ENCODE assay signal across 26 cellular contexts in genomic region chr6:43743682-43744381, GRCh38. TPM values are rescaled to one million over a fixed set of nuclear protein-coding genes. Genes with fewer than 3 reads are reported as not detected.
DNase-seq lines count a peak whose midpoint lies in the region; ATAC-seq, FAIRE-seq and TF ChIP-seq lines count a peak whose summit lies in the region.
"Had no signal": no experiment of that assay in that cellular context is flagged by ENCODE, and none has a peak within 500 bp of the region (broad histone marks: within the 10 kb centered on the region; RNA-seq: fewer than 3 reads in every experiment).

No MANE protein-coding gene starts in this region.

- TF ChIP-seq CTCF in K562 (IDR thresholded peaks at IDR 0.05 in 2 of 3, conservative IDR thresholded peaks at IDR 0.05 in 1 of 3; ENCODE audit: insufficient read depth in 2 of 3, low read depth in 1 of 3, low read length in 3 of 3) (no peak), spleen (IDR thresholded peaks at IDR 0.05 in 8 of 11, conservative IDR thresholded peaks at IDR 0.05 in 3 of 11) (no peak)

- no peaks in the 10 kb centered on the region for H3K9me3 ChIP-seq in K562 (replicated peaks; ENCODE audit: control insufficient read depth, insufficient read depth, low read depth, low read length)
- no peaks in the 10 kb centered on the region for H3K9me3 ChIP-seq in spleen
- H3K9me3 ChIP-seq: MG63 had no signal

- CTCF ChIA-PET in K562 (lab: Yijun Ruan, JAX; ENCODE audit: low intra/inter-chr PET ratio) = no interaction called here

- no peaks in the 10 kb centered on the region for H3K79me2 ChIP-seq in K562 (ENCODE audit: control insufficient read depth, insufficient read depth, low read length)

- no peaks in the 10 kb centered on the region for H4K20me1 ChIP-seq in K562 (replicated peaks; ENCODE audit: control insufficient read depth, insufficient read depth, low read length)

- 52% methylated on average over 5 of the region's 5 CpGs for WGBS in K562 (ENCODE audit: insufficient coverage, low coverage, missing lambda C conversion rate)
- 67 to 84% (median 81%) methylated on average over 4 to 5 of the region's 5 CpGs for WGBS in spleen, 5 donors

- H3K9ac ChIP-seq in K562 (ENCODE audit: insufficient read depth in 1 of 2, low read depth in 2 of 2, low read length in 2 of 2) = peak overlapping the region in 1 of 2 experiments; percentile 68; a peak in 1 of 4 replicates

- in situ Hi-C loops in K562 (cut with MboI) = no loop called here

- H3K36me3 ChIP-seq in K562 (ENCODE audit: control insufficient read depth, insufficient read depth, low read length) = no peaks in the 10 kb centered on the region
- no peaks in the 10 kb centered on the region for H3K36me3 ChIP-seq in spleen
- H3K36me3 ChIP-seq: MG63 had no signal

- POLR2A ChIA-PET in K562 (lab: Yijun Ruan, JAX) = interaction anchor here (0.5 to 2.7 kb wide), 12 partner anchors 9 to 569 kb away, joined by 3 to 9 read pairs (median 4); partner anchors contain the start of genes AARS2 and GTPBP2

- DNase-seq in activated effector memory CD4-positive, alpha-beta T cell treated with anti-CD3 and anti-CD28 coated beads, Interleukin-2, amount 50 U/mL, for 16 hours = peak; percentile 22
- no peak for DNase-seq in activated effector memory CD4-positive, alpha-beta T cell treated with Interleukin-2 at 50 U/mL for 16 hours
- DNase-seq in K562 (ENCODE audit: extremely low read depth in 1 of 4, low spot score in 3 of 4) = no peak
- peak; percentile 42 for DNase-seq in islet precursor cell
- DNase-seq in spleen = peak; percentile 42
- no peak for DNase-seq in AML-193 (lab: John Stamatoyannopoulos, UW)
- no peak for DNase-seq in kidney glomerular epithelial cell (lab: John Stamatoyannopoulos, UW)
- no peak for DNase-seq in mucosa of gallbladder (ENCODE audit: low spot score)
- DNase-seq: activated CD4-positive, CD25-positive, alpha-beta regulatory T cell treated with anti-CD3 and anti-CD28 coated beads, Interleukin-2, amount 50 U/mL, for 72 hours; activated naive CD8-positive, alpha-beta T cell treated with anti-CD3 and anti-CD28 coated beads for 36 hours; activated T-cell treated with anti-CD3 and anti-CD28 coated beads, Interleukin-2, amount 50 U/mL, for 72 hours; effector CD8-positive, alpha-beta T cell; erythroblast; foreskin fibroblast; HFFc6; KBM-7; MG63; natural killer cell; NCI-H2081; NCI-H446; SHP77; stimulated activated CD8-positive, alpha-beta memory T cell treated with anti-CD3 and anti-CD28 coated beads, Interleukin-4, amount 100 ng/mL, for 48 hours; substantia nigra had no signal

- H3K4me3 ChIP-seq in K562 (no peak overlapping the region), spleen (no peak overlapping the region)
- H3K4me3 ChIP-seq: MG63 had no signal

- H3K4me2 ChIP-seq in K562 (ENCODE audit: insufficient read depth, low read length) = no peak overlapping the region

- peaks cover 6% of the 10 kb centered on the region for H3K9me1 ChIP-seq in K562 (ENCODE audit: control insufficient read depth, insufficient read depth, low read length)

- TF ChIP-seq POLR2A in K562 (conservative IDR thresholded peaks at IDR 0.05) = no peak
- TF ChIP-seq POLR2A in spleen (IDR thresholded peaks at IDR 0.05) = no peak

- H2AFZ ChIP-seq in K562 (ENCODE audit: low read depth, low read length) = peak overlapping the region; percentile 61

- H3K27ac ChIP-seq in K562 (ENCODE audit: extremely low read depth, low read depth, low read length) (no peak overlapping the region), spleen (peak overlapping the region in 6 of 8 donors; percentile 51 to 70 (median 64))

- no TSS peak for BruUV-seq in K562 (replicated peaks; lab: Mats Ljungman, UMichigan)

- H3K4me1 ChIP-seq in K562 (replicated peaks in 1 of 2; ENCODE audit: control insufficient read depth in 2 of 2, insufficient read depth in 2 of 2, low read length in 2 of 2) = peaks cover 20% of the 10 kb centered on the region in 2 experiments; a peak in 4 of 5 replicates
- H3K4me1 ChIP-seq in spleen = peaks cover 0 to 10% (median 3%) of the 10 kb centered on the region in 6 donors

- no peak for ATAC-seq in K562
- ATAC-seq: activated T-cell treated with anti-CD3 and anti-CD28 coated beads, Interleukin-2, amount 50 U/mL, for 72 hours; left lobe of liver; natural killer cell had no signal

- intact Hi-C loops in K562 (cut with micrococcal nuclease) = no loop called here
- intact Hi-C loops in spleen (cut with DNase I; ENCODE audit: low total_unique reads) = no loop called here

- TF ChIP-seq EP300 in K562 (IDR thresholded peaks at IDR 0.05; ENCODE audit: low read length) = no peak

- no peak for TF ChIP-seq RAD21 in K562 (CRISPR knock-in tag; conservative IDR thresholded peaks at IDR 0.05 in 1 of 2, IDR thresholded peaks at IDR 0.05 in 1 of 2)

- no peak for FAIRE-seq in K562 (lab: Jason Lieb, UNC)
- FAIRE-seq: G401.6, GM19239 had no signal

- H3K27me3 ChIP-seq in K562 (ENCODE audit: control insufficient read depth in 2 of 2, insufficient read depth in 2 of 2, low read length in 2 of 2) = no peaks in the 10 kb centered on the region; a peak in 1 of 5 replicates
- peaks cover 0 to 5% (median 0%) of the 10 kb centered on the region in 7 donors for H3K27me3 ChIP-seq in spleen (replicated peaks in 1 of 7)
- H3K27me3 ChIP-seq: MG63 had no signal

TF ChIP-seq in K562, 482 proteins besides CTCF, POLR2A, EP300 and RAD21:
- TF ChIP-seq BHLHE40 (IDR thresholded peaks at IDR 0.05; ENCODE audit: low read length) (no peak), HIVEP1 (CRISPR knock-in tag; IDR thresholded peaks at IDR 0.05) (no peak), MAZ (CRISPR knock-in tag; conservative IDR thresholded peaks at IDR 0.05 in 1 of 2, IDR thresholded peaks at IDR 0.05 in 1 of 2) (no peak), NCOA1 (IDR thresholded peaks at IDR 0.05; ENCODE audit: low read depth) (no peak), ARNT (IDR thresholded peaks at IDR 0.05) (no peak), MAFG (tag; conservative IDR thresholded peaks at IDR 0.05) (no peak), ERF (CRISPR knock-in tag; IDR thresholded peaks at IDR 0.05) (no peak), FOXA3 (CRISPR knock-in tag; conservative IDR thresholded peaks at IDR 0.05 in 1 of 2, IDR thresholded peaks at IDR 0.05 in 1 of 2) (peak in 1 of 2 experiments; percentile 23; a peak in 1 of 4 replicates), ESRRA (IDR thresholded peaks at IDR 0.05; ENCODE audit: borderline replicate concordance, low read depth) (peak; percentile 68)
- TF ChIP-seq, protein P1, sequence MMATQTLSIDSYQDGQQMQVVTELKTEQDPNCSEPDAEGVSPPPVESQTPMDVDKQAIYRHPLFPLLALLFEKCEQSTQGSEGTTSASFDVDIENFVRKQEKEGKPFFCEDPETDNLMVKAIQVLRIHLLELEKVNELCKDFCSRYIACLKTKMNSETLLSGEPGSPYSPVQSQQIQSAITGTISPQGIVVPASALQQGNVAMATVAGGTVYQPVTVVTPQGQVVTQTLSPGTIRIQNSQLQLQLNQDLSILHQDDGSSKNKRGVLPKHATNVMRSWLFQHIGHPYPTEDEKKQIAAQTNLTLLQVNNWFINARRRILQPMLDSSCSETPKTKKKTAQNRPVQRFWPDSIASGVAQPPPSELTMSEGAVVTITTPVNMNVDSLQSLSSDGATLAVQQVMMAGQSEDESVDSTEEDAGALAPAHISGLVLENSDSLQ (IDR thresholded peaks at IDR 0.05) = peak; percentile 68

RNA-seq across cellular contexts. Expression of gene VEGFA, which starts 26.2 kb away (rescaled TPM):
- 511 and 945 TPM in 2 replicates for total RNA-seq in K562 (2011; cell fraction: chromatin; rRNA removed; ENCODE audit: low replicate concordance)
- 536 and 553 TPM in 2 replicates for total RNA-seq in K562 (2011; cell fraction: nucleolus; rRNA removed)
- 559 and 592 TPM in 2 replicates for total RNA-seq in K562 (2011; cell fraction: nucleoplasm; rRNA removed)
- total RNA-seq in K562 (2014; rRNA removed) (124 and 144 TPM in 2 replicates), K562 (2014; rRNA removed; fragmentation: Illumina TruSeq; extraction: Trizol) (66.5 and 70.7 TPM in 2 replicates), K562 (2015; rRNA removed; fragmentation: Illumina TruSeq; extraction: Trizol) (25.8 and 27.0 TPM in 2 replicates), K562 (2021) (131 and 159 TPM in 2 replicates), spleen (100 to 1,000 TPM; 112 to 486 (median 203) TPM), mucosa of gallbladder (420 TPM)
- polyA plus RNA-seq in K562 (2011; rRNA removed) (271 and 467 TPM in 2 replicates), K562 (2014; fragmentation: Illumina TruSeq; extraction: Trizol) (134 and 172 TPM in 2 replicates), K562 (2014; fragmentation: Nextera tagmentation; extraction: Ambion mirVana) (10 to 100 TPM; 14.0 to 16.0 TPM), K562 (2014; rRNA removed) (179 and 182 TPM in 2 replicates), spleen (10 to 100 TPM; 31.0 to 56.6 (median 36.0) TPM)
- polyA plus RNA-seq in K562 (2011; cell fraction: cytosol; rRNA removed) = 222 and 346 TPM in 2 replicates
- polyA plus RNA-seq in K562 (2011; cell fraction: nucleus; rRNA removed) = 1,880 and 1,961 TPM in 2 replicates
- polyA plus RNA-seq in K562 (2012) = 112 and 555 TPM in 2 replicates
- polyA minus RNA-seq in K562 (2011; rRNA and poly(A)+ RNA removed) = 359 and 374 TPM in 2 replicates
- polyA minus RNA-seq in K562 (2011; cell fraction: cytosol; rRNA and poly(A)+ RNA removed) = 79.8 and 123 TPM in 2 replicates
- polyA minus RNA-seq in K562 (2011; cell fraction: nucleus; rRNA and poly(A)+ RNA removed) = 310 and 397 TPM in 2 replicates

RNA-seq across cellular contexts. Expression of gene MRPS18A, which starts 56.2 kb away (rescaled TPM):
- total RNA-seq in K562 (2011; cell fraction: chromatin; rRNA removed; ENCODE audit: low replicate concordance) = 30.9 and 95.8 TPM in 2 replicates
- total RNA-seq in K562 (2011; cell fraction: nucleolus; rRNA removed) = 81.3 and 96.7 TPM in 2 replicates
- total RNA-seq in K562 (2011; cell fraction: nucleoplasm; rRNA removed) = 48.8 and 57.7 TPM in 2 replicates
- 130 and 161 TPM in 2 replicates for total RNA-seq in K562 (2014; rRNA removed)
- total RNA-seq in K562 (2014; rRNA removed; fragmentation: Illumina TruSeq; extraction: Trizol) = 63.9 and 87.5 TPM in 2 replicates
- 115 and 119 TPM in 2 replicates for total RNA-seq in K562 (2015; rRNA removed; fragmentation: Illumina TruSeq; extraction: Trizol)
- total RNA-seq in K562 (2021) = 102 and 104 TPM in 2 replicates
- 104 and 112 TPM in 2 replicates for polyA plus RNA-seq in K562 (2011; rRNA removed)
- polyA plus RNA-seq in K562 (2011; cell fraction: cytosol; rRNA removed) = 155 and 252 TPM in 2 replicates
- 54.3 and 56.2 TPM in 2 replicates for polyA plus RNA-seq in K562 (2011; cell fraction: nucleus; rRNA removed)
- polyA plus RNA-seq in K562 (2012) = 113 and 127 TPM in 2 replicates
- 159 and 185 TPM in 2 replicates for polyA plus RNA-seq in K562 (2014; fragmentation: Illumina TruSeq; extraction: Trizol)
- 100 to 1,000 TPM; 204 to 243 TPM for polyA plus RNA-seq in K562 (2014; fragmentation: Nextera tagmentation; extraction: Ambion mirVana)
- polyA plus RNA-seq in K562 (2014; rRNA removed) = 125 and 133 TPM in 2 replicates
- 78.1 and 100 TPM in 2 replicates for polyA minus RNA-seq in K562 (2011; rRNA and poly(A)+ RNA removed)
- 41.0 and 52.2 TPM in 2 replicates for polyA minus RNA-seq in K562 (2011; cell fraction: cytosol; rRNA and poly(A)+ RNA removed)
- polyA minus RNA-seq in K562 (2011; cell fraction: nucleus; rRNA and poly(A)+ RNA removed) = 41.9 and 47.8 TPM in 2 replicates
- total RNA-seq in spleen = 10 to 100 TPM; 29.8 to 37.6 (median 30.9) TPM
- 10 to 100 TPM; 28.0 to 48.6 (median 34.3) TPM for polyA plus RNA-seq in spleen
- 44.3 TPM for total RNA-seq in mucosa of gallbladder

Comparison
In these comparisons a context has a peak if more than half of its experiments do, and no peak if none do; other contexts are left out.
1. DNase-seq: peak in activated effector memory CD4-positive, alpha-beta T cell treated with anti-CD3 and anti-CD28 coated beads, Interleukin-2, amount 50 U/mL, for 16 hours (single experiment), islet precursor cell (single experiment) and spleen (single experiment); none in activated effector memory CD4-positive, alpha-beta T cell treated with Interleukin-2 at 50 U/mL for 16 hours (single experiment), K562 (0 of 4), AML-193 (0 of 2), kidney glomerular epithelial cell (single experiment) and mucosa of gallbladder (single experiment).